In the genomic region with DNA sequence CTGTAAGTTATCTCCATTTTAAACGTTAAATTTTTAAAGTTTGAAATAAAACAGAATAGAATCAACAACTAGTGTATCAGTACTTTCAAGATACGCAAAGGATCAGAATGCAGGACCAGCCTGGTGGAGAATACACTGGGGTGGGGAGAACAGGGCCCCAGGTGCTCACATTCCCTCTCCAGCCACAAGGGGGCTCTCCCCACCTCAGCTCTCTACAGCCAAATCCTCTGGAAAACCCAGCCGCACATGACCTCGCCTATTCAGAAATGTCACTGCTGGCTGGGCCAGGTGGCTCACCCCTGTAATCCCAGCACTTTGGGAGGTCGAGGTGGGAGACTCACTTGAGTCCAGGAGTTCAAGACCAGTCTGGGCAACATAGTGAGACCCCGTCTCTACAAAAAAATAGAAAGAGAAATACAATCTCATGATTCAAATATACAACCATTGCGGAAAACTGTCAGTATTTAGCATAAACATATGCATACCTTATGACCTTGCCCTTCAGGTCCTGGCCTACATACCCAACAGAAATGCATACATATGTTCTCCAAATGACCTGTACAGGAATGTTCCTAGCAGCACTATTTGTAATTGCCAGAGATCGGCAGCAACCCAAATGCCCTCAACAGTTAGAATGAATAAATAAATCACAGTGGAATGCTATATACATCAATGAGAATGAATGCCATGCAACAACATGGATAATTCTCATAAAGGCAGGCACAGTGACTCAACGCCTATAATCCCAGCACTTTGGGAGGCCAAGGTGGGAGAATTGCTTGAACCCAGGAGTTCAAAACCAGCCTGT, we compare ENCODE assay signal across 8 cellular contexts. TPM values are rescaled to one million over a fixed set of nuclear protein-coding genes. Genes with fewer than 3 reads are reported as not detected.
DNase-seq lines count a peak whose midpoint lies in the region; ATAC-seq and TF ChIP-seq lines count a peak whose summit lies in the region.

No MANE protein-coding gene starts in this region.

- peaks cover 2% of the 10 kb centered on the region for H3K4me1 ChIP-seq in left ventricle myocardium inferior

- H3K4me1 Mint-ChIP-seq in activated naive CD4-positive, alpha-beta T cell treated with anti-CD3 and anti-CD28 coated beads, Interleukin-2, amount 10 ng/mL, durations not matched to agents 7 days and 5 days = peaks cover 48% of the 10 kb centered on the region

- H3K27ac Mint-ChIP-seq in activated naive CD4-positive, alpha-beta T cell treated with anti-CD3 and anti-CD28 coated beads, Interleukin-2, amount 10 ng/mL, durations not matched to agents 7 days and 5 days = peak overlapping the region; percentile 42

- H3K4me3 Mint-ChIP-seq in activated naive CD4-positive, alpha-beta T cell treated with anti-CD3 and anti-CD28 coated beads, Interleukin-2, amount 10 ng/mL, durations not matched to agents 7 days and 5 days = no peak overlapping the region

- intact Hi-C loops in left ventricle myocardium inferior (cut with micrococcal nuclease) = no loop called here

- H3K9me3 Mint-ChIP-seq in activated naive CD4-positive, alpha-beta T cell treated with anti-CD3 and anti-CD28 coated beads, Interleukin-2, amount 10 ng/mL, durations not matched to agents 7 days and 5 days = peaks cover 5% of the 10 kb centered on the region

- CTCF ChIA-PET in activated naive CD4-positive, alpha-beta T cell treated with anti-CD3 and anti-CD28 coated beads, Interleukin-2, amount 10 ng/mL, durations not matched to agents 7 days and 5 days (lab: Charles Lee) = interaction anchor here (0.6 to 6.5 kb wide), 15 partner anchors 9 to 349 kb away, joined by 3 to 84 read pairs (median 4); a partner anchor contains a TSS

- ATAC-seq in GM19467 (IDR thresholded peaks at IDR 0.05; ENCODE audit: unreplicated experiment) = no peak

- no peaks in the 10 kb centered on the region for H3K9me3 ChIP-seq in left ventricle myocardium inferior (replicated peaks)

- peaks cover 8% of the 10 kb centered on the region for H3K27me3 ChIP-seq in left ventricle myocardium inferior (ENCODE audit: low read depth)

- H3K36me3 ChIP-seq in left ventricle myocardium inferior = no peaks in the 10 kb centered on the region

- DNase-seq in ELF-1 (ENCODE audit: low read depth, low spot score) = peak; percentile 91
- peak; percentile 36 for DNase-seq in LHCN-M2 (ENCODE audit: low read depth)
- DNase-seq in SKM-1 treated with dmso at 0.1 percent for 144 hours (lab: John Stamatoyannopoulos, UW; ENCODE audit: unreplicated experiment) = peak; percentile 30
- DNase-seq in activated naive CD4-positive, alpha-beta T cell treated with anti-CD3 and anti-CD28 coated beads, Interleukin-2, amount 10 ng/mL, durations not matched to agents 7 days and 5 days = peak; percentile 78
- peak; percentile 41 for DNase-seq in left ventricle myocardium inferior
- DNase-seq in stimulated activated CD4-positive, alpha-beta T cell treated with anti-CD3 and anti-CD28 coated beads, Interleukin-12 subunit alpha, Interleukin-12 subunit beta, amount 100 ng/mL, for 24 hours (ENCODE audit: low read depth in 2 of 2) = peak; percentile 28 to 56
- no peak for DNase-seq in mesenteric fat pad (ENCODE audit: low spot score)

- no peak overlapping the region for H3K27ac ChIP-seq in left ventricle myocardium inferior (replicated peaks)

- H3K4me3 ChIP-seq in left ventricle myocardium inferior = no peak overlapping the region

- peaks cover 6% of the 10 kb centered on the region for H3K36me3 Mint-ChIP-seq in activated naive CD4-positive, alpha-beta T cell treated with anti-CD3 and anti-CD28 coated beads, Interleukin-2, amount 10 ng/mL, durations not matched to agents 7 days and 5 days

- H3K27me3 Mint-ChIP-seq in activated naive CD4-positive, alpha-beta T cell treated with anti-CD3 and anti-CD28 coated beads, Interleukin-2, amount 10 ng/mL, durations not matched to agents 7 days and 5 days = peaks cover 3% of the 10 kb centered on the region

- peak; percentile 88 for TF ChIP-seq CTCF in left ventricle myocardium inferior (IDR thresholded peaks at IDR 0.05; ENCODE audit: borderline replicate concordance)

RNA-seq across cellular contexts. Expression of a gene that starts 18.4 kb away (rescaled TPM):
- total RNA-seq in LHCN-M2 (2014; rRNA removed) (not detected in 2 replicates), left ventricle myocardium inferior (not detected), mesenteric fat pad (not detected)
- polyA plus RNA-seq in LHCN-M2 (2012) = not detected

RNA-seq across cellular contexts. Expression of a gene that starts 32.3 kb away (rescaled TPM):
- total RNA-seq in LHCN-M2 (2014; rRNA removed) (0.17 TPM in 1 of 2 replicates, not detected in the other), left ventricle myocardium inferior (0.38 TPM), mesenteric fat pad (3.0 TPM)
- polyA plus RNA-seq in LHCN-M2 (2012) = 0.67 TPM
